1 cellular context compared by ENCODE assay signal in the genomic region with DNA sequence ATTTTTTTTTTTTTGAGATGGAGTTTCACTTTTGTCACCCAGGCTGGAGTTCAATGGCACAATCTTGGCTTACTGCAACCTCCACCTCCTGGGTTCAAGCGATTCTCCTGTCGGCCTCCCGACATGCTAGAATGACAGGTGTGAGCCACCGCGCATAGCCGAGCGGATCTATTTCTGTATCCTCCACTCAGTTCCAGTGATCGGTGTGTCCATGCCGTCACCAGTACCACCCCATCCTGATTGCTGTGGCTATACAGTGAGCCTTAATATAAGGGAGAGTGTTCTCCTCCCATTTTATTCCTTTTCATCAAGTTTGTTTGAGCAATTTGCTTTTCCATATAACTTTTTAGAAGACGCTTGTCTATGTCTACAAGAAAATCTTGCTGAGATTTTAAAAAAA.
TF ChIP-seq lines count a peak whose summit lies in the region.

No MANE protein-coding gene starts in this region.

TF ChIP-seq in HepG2, 621 proteins besides CTCF, POLR2A, EP300 and RAD21:
- TF ChIP-seq BRF2 (CRISPR knock-in tag; IDR thresholded peaks at IDR 0.05): no peak
- TF ChIP-seq, protein P1, sequence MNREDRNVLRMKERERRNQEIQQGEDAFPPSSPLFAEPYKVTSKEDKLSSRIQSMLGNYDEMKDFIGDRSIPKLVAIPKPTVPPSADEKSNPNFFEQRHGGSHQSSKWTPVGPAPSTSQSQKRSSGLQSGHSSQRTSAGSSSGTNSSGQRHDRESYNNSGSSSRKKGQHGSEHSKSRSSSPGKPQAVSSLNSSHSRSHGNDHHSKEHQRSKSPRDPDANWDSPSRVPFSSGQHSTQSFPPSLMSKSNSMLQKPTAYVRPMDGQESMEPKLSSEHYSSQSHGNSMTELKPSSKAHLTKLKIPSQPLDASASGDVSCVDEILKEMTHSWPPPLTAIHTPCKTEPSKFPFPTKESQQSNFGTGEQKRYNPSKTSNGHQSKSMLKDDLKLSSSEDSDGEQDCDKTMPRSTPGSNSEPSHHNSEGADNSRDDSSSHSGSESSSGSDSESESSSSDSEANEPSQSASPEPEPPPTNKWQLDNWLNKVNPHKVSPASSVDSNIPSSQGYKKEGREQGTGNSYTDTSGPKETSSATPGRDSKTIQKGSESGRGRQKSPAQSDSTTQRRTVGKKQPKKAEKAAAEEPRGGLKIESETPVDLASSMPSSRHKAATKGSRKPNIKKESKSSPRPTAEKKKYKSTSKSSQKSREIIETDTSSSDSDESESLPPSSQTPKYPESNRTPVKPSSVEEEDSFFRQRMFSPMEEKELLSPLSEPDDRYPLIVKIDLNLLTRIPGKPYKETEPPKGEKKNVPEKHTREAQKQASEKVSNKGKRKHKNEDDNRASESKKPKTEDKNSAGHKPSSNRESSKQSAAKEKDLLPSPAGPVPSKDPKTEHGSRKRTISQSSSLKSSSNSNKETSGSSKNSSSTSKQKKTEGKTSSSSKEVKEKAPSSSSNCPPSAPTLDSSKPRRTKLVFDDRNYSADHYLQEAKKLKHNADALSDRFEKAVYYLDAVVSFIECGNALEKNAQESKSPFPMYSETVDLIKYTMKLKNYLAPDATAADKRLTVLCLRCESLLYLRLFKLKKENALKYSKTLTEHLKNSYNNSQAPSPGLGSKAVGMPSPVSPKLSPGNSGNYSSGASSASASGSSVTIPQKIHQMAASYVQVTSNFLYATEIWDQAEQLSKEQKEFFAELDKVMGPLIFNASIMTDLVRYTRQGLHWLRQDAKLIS (CRISPR knock-in tag; IDR thresholded peaks at IDR 0.05): no peak
